Comparison of ENCODE assay signal across 10 cellular contexts in the genomic region with DNA sequence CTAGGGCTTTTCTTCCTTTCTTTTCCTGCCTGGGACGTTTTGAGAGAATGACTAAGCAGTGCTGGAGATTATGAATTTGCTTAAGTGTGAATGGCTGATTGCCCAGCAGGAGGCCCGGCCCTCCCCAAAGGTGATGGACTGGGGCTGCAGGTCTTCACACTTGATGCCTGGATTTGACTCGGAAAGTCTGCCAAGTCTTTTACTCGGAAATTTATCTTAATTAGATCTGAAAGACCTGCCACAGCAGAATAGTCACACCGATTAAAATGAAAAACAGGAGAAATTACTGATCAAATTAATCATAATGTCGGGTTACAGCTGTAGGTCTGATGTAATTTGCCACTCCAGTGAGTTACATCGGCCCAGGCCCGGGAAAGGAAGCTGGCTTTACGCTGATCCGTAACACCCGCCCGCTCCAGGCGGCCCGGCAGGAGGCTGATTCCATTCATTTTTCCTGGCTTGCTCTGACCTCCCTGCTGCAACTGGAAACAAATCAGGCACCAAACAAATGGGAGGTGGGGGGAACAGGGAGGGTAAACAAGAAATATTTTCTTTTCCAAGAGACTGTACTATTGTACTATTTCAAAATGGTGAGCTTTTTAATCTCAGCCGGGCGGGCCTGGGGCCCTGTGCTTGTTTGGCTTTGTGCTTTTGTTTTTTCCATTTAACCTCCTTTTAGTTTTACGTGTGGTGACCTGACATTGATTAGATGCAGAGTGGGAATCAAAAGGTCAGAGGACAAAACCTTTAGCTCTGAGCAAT.
DNase-seq lines count a peak whose midpoint lies in the region; ATAC-seq, FAIRE-seq and TF ChIP-seq lines count a peak whose summit lies in the region.
"Had no signal": no experiment of that assay in that cellular context is flagged by ENCODE, and none has a peak within 500 bp of the region (broad histone marks: within the 10 kb centered on the region; RNA-seq: fewer than 3 reads in every experiment).

No MANE protein-coding gene starts in this region.

- no peak for ATAC-seq in HG02798 (IDR thresholded peaks at IDR 0.05; ENCODE audit: poor library complexity, unreplicated experiment)

- DNase-seq in DMS53 (lab: John Stamatoyannopoulos, UW) = peak; percentile 56
- no peak for DNase-seq in DMS53 treated with DMSO at 0.1 percent for 48 hours (lab: John Stamatoyannopoulos, UW; ENCODE audit: unreplicated experiment)
- DNase-seq in astrocyte (ENCODE audit: low read depth) = peak; percentile 84
- DNase-seq in islet precursor cell = peak; percentile 86
- DNase-seq in transverse colon = peak; percentile 10
- no peak for DNase-seq in HuH-7 (ENCODE audit: low spot score)
- DNase-seq in SIG-M5 treated with dmso at 0.1 percent for 504 hours (lab: John Stamatoyannopoulos, UW; ENCODE audit: unreplicated experiment) = no peak
- DNase-seq: activated CD4-positive, alpha-beta T cell treated with anti-CD3 and anti-CD28 coated beads for 1 hour had no signal

- H3K27ac ChIP-seq in astrocyte (ENCODE audit: low read depth, low read length) (peak overlapping the region; percentile 44), transverse colon (no peak overlapping the region)
- H3K27ac ChIP-seq: 22Rv1 had no signal

- WGBS in transverse colon (ENCODE audit: low coverage in 1 of 2), 2 donors = 54 to 57% methylated on average over 11 to 17 of the region's 17 CpGs

- H3K36me3 Mint-ChIP-seq in astrocyte (ENCODE audit: low read depth, unreplicated experiment) = no peaks in the 10 kb centered on the region

- no peak for TF ChIP-seq EP300 in transverse colon (IDR thresholded peaks at IDR 0.05; ENCODE audit: low read depth)

- TF ChIP-seq CTCF in astrocyte (IDR thresholded peaks at IDR 0.05; ENCODE audit: insufficient read depth, low read depth, low read length) (no peak), transverse colon (IDR thresholded peaks at IDR 0.05) (no peak)

- peaks cover 14% of the 10 kb centered on the region for H3K4me1 ChIP-seq in astrocyte (ENCODE audit: insufficient read depth, low read length)
- peaks cover 0 to 2% (median 0%) of the 10 kb centered on the region in 4 donors for H3K4me1 ChIP-seq in transverse colon

- H3K27me3 ChIP-seq in astrocyte (ENCODE audit: insufficient read depth, low read length) = no peaks in the 10 kb centered on the region
- no peaks in the 10 kb centered on the region for H3K27me3 ChIP-seq in transverse colon

- peak overlapping the region; percentile 66 for H3K4me2 ChIP-seq in astrocyte (ENCODE audit: low read length)

- H3K4me3 ChIP-seq in astrocyte (ENCODE audit: insufficient read depth, low read depth, low read length) = no peak overlapping the region
- no peak overlapping the region for H3K4me3 ChIP-seq in transverse colon

- FAIRE-seq in astrocyte (lab: Jason Lieb, UNC) = peak; percentile 13

- no peak overlapping the region for H3K4me3 Mint-ChIP-seq in astrocyte (ENCODE audit: unreplicated experiment)

- H3K79me2 ChIP-seq in astrocyte (ENCODE audit: insufficient read depth, low read length) = no peaks in the 10 kb centered on the region

- in situ Hi-C loops in transverse colon (cut with MboI; ENCODE audit: low pct_ligation_motif_present in 1 of 4, low pct_unique_long_range_greater_than_20kb in 1 of 4, low sequenced_read_pairs in 3 of 4) = no loop called here

- no peak for TF ChIP-seq POLR2A in transverse colon (IDR thresholded peaks at IDR 0.05)

- peak overlapping the region; percentile 29 for H3K9ac ChIP-seq in astrocyte (ENCODE audit: low read length)

- peak overlapping the region; percentile 71 for H2AFZ ChIP-seq in astrocyte (ENCODE audit: low read depth, low read length)

- intact Hi-C loops in transverse colon (cut with DNase I; ENCODE audit: low total_unique reads) = no loop called here

- H4K20me1 ChIP-seq in astrocyte (ENCODE audit: insufficient read depth, low read length) = no peaks in the 10 kb centered on the region

- H3K9me3 Mint-ChIP-seq in astrocyte (ENCODE audit: unreplicated experiment) = no peaks in the 10 kb centered on the region

- H3K36me3 ChIP-seq in astrocyte (ENCODE audit: insufficient read depth, low read length) = no peaks in the 10 kb centered on the region
- no peaks in the 10 kb centered on the region for H3K36me3 ChIP-seq in transverse colon

- H3K27me3 Mint-ChIP-seq in astrocyte (ENCODE audit: low read depth, unreplicated experiment) = peaks cover 1% of the 10 kb centered on the region

- H3K27ac Mint-ChIP-seq in astrocyte (ENCODE audit: unreplicated experiment) = peak overlapping the region; percentile 94

- peaks cover 16% of the 10 kb centered on the region for H3K4me1 Mint-ChIP-seq in astrocyte (ENCODE audit: low read depth, unreplicated experiment)

- H3K9me3 ChIP-seq in astrocyte (ENCODE audit: insufficient read depth, low read depth, low read length) (no peaks in the 10 kb centered on the region), transverse colon (no peaks in the 10 kb centered on the region)

Comparison
In these comparisons a context has a peak if more than half of its experiments do, and no peak if none do; other contexts are left out.
1. DNase-seq: peak in DMS53 (single experiment), astrocyte (single experiment), islet precursor cell (single experiment) and transverse colon (single experiment); none in DMS53 treated with DMSO at 0.1 percent for 48 hours (single experiment), HuH-7 (single experiment) and SIG-M5 treated with dmso at 0.1 percent for 504 hours (single experiment).